In the genomic region with DNA sequence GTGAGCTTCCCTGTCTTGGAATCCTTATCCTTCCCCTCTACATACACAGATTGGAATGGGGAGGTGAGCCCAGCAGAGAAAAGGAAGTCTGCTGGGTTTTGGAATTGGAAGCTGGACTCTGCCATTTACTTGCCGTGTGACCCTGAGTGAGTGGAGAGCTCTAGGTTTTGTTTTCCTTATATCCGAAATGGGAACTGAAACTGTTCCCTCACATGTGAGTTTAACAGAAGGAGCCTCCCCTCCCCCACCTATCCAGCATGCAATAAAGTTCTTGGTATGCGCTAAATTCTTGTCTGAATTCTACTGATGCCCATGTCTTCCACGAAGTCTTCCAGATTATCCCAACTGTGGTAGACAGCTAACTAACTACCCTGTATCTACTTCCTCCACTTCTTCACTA, we compare ENCODE assay signal across 28 cellular contexts. TPM values are rescaled to one million over a fixed set of nuclear protein-coding genes. Genes with fewer than 3 reads are reported as not detected.
A peak's percentile ranks its signal among the peaks of the same experiment; 100 is the strongest.
DNase-seq lines count a peak whose midpoint lies in the region; ATAC-seq and TF ChIP-seq lines count a peak whose summit lies in the region.
"Had no signal": no experiment of that assay in that cellular context is flagged by ENCODE, and none has a peak within 500 bp of the region (broad histone marks: within the 10 kb centered on the region; RNA-seq: fewer than 3 reads in every experiment).

No MANE protein-coding gene starts in this region.

- no peaks in the 10 kb centered on the region for H4K20me1 ChIP-seq in MM.1S (ENCODE audit: insufficient read depth, low read length)

- H3K27me3 Mint-ChIP-seq in stimulated activated naive CD8-positive, alpha-beta T cell treated with anti-CD3 and anti-CD28 coated beads, Interleukin-15, amount 100 ng/mL, for 72 hours = peaks cover 16% of the 10 kb centered on the region
- H3K27me3 Mint-ChIP-seq in chondrocyte (ENCODE audit: low read depth) = peaks cover 3% of the 10 kb centered on the region

- no peaks in the 10 kb centered on the region for H3K79me2 ChIP-seq in MM.1S (ENCODE audit: low read length)
- H3K79me2 ChIP-seq: hepatocyte had no signal

- ATAC-seq in stimulated activated naive CD8-positive, alpha-beta T cell treated with anti-CD3 and anti-CD28 coated beads, Interleukin-15, amount 100 ng/mL, for 72 hours = no peak
- ATAC-seq in stimulated activated naive CD8-positive, alpha-beta T cell treated with anti-CD3 and anti-CD28 coated beads, Interleukin-15, Interleukin-2, amounts not matched to agents 100 U/mL and 50 U/mL, for 24 hours = no peak
- no peak for ATAC-seq in HG02840 (IDR thresholded peaks at IDR 0.05; ENCODE audit: low FRiP score, unreplicated experiment)
- ATAC-seq: activated CD8-positive, alpha-beta T cell treated with anti-CD3 and anti-CD28 coated beads, Interleukin-2, amount 10 ng/mL, durations not matched to agents 7 days and 5 days had no signal

- no peaks in the 10 kb centered on the region for H3K9me3 Mint-ChIP-seq in stimulated activated naive CD8-positive, alpha-beta T cell treated with anti-CD3 and anti-CD28 coated beads, Interleukin-15, amount 100 ng/mL, for 72 hours
- no peaks in the 10 kb centered on the region for H3K9me3 Mint-ChIP-seq in chondrocyte (ENCODE audit: low read depth)
- H3K9me3 Mint-ChIP-seq: activated T-helper 2 cell treated with anti-CD3 and anti-CD28 coated beads, Interferon-gamma antibody, Interleukin-2, Interleukin-4, amounts not matched to agents 10 μg/mL and 5 μg/mL and 100 μg/mL, durations not matched to agents 14 hours and 24 hours and 36 hours; CD8-positive, alpha-beta memory T cell; memory B cell; neural crest cell; T-helper 2 cell treated with Interferon-gamma antibody and Interleukin-4, amounts not matched to agents 5 μg/mL and 100 μg/mL, for 36 hours had no signal

- peak overlapping the region; percentile 7 to 50 for H3K27ac Mint-ChIP-seq in stimulated activated naive CD8-positive, alpha-beta T cell treated with anti-CD3 and anti-CD28 coated beads, Interleukin-15, amount 100 ng/mL, for 72 hours
- H3K27ac Mint-ChIP-seq in chondrocyte (ENCODE audit: unreplicated experiment) = peak overlapping the region; percentile 45
- H3K27ac Mint-ChIP-seq: activated CD8-positive, alpha-beta T cell treated with anti-CD3 and anti-CD28 coated beads, Interleukin-2, amount 10 ng/mL, durations not matched to agents 7 days and 5 days; activated T-helper 2 cell treated with anti-CD3 and anti-CD28 coated beads, Interferon-gamma antibody, Interleukin-2, Interleukin-4, amounts not matched to agents 10 μg/mL and 5 μg/mL and 100 μg/mL, durations not matched to agents 14 hours and 24 hours and 36 hours; CD8-positive, alpha-beta memory T cell; memory B cell; T-helper 2 cell treated with Interferon-gamma antibody and Interleukin-4, amounts not matched to agents 5 μg/mL and 100 μg/mL, for 36 hours had no signal

- DNase-seq in stimulated activated naive CD8-positive, alpha-beta T cell treated with anti-CD3 and anti-CD28 coated beads, Interleukin-15, amount 100 ng/mL, for 72 hours = no peak
- no peak for DNase-seq in stimulated activated naive CD8-positive, alpha-beta T cell treated with anti-CD3 and anti-CD28 coated beads, Interleukin-15, Interleukin-2, amounts not matched to agents 100 U/mL and 50 U/mL, for 24 hours
- DNase-seq in NOMO-1 treated with dmso at 0.1 percent for 144 hours (lab: John Stamatoyannopoulos, UW; ENCODE audit: unreplicated experiment) (peak; percentile 54), chondrocyte (ENCODE audit: low spot score) (no peak), MM.1S (no peak), lower leg skin (ENCODE audit: low spot score in 2 of 2) (no peak), dedifferentiated amniotic fluid mesenchymal stem cell (ENCODE audit: extremely low spot score) (no peak)
- DNase-seq: activated CD8-positive, alpha-beta T cell treated with anti-CD3 and anti-CD28 coated beads, Interleukin-2, amount 10 ng/mL, durations not matched to agents 7 days and 5 days; activated naive CD4-positive, alpha-beta T cell treated with anti-CD3 and anti-CD28 coated beads, Interleukin-2, amount 50 U/mL, for 16 hours; amniotic stem cell; brain microvascular endothelial cell; CD8-positive, alpha-beta memory T cell; cerebellar nuclear complex; DMS 273 treated with DMSO at 0.1 percent for 48 hours; left cardiac atrium; MG63; NCI-H146; small intestine; stimulated activated naive CD4-positive, alpha-beta T cell had no signal

- peaks cover 10% of the 10 kb centered on the region for H3K4me1 Mint-ChIP-seq in stimulated activated naive CD8-positive, alpha-beta T cell treated with anti-CD3 and anti-CD28 coated beads, Interleukin-15, amount 100 ng/mL, for 72 hours
- H3K4me1 Mint-ChIP-seq in chondrocyte (ENCODE audit: low read depth) = peaks cover 34% of the 10 kb centered on the region
- H3K4me1 Mint-ChIP-seq: CD8-positive, alpha-beta memory T cell; memory B cell had no signal

- no peaks in the 10 kb centered on the region for H3K27me3 ChIP-seq in MM.1S (replicated peaks; ENCODE audit: insufficient read depth, low read length)
- H3K27me3 ChIP-seq: brain microvascular endothelial cell, hepatocyte, MG63, right atrium auricular region had no signal

- no peak overlapping the region for H3K27ac ChIP-seq in MM.1S (ENCODE audit: low read length)
- H3K27ac ChIP-seq: brain microvascular endothelial cell, hepatocyte, HL-60, KMS-11, right atrium auricular region had no signal

- no peaks in the 10 kb centered on the region for H3K9me2 ChIP-seq in MM.1S (replicated peaks; ENCODE audit: insufficient read depth, low read length)

- H2AFZ ChIP-seq in MM.1S (ENCODE audit: low read length) = no peak overlapping the region
- H2AFZ ChIP-seq: hepatocyte had no signal

- intact Hi-C loops in lower leg skin (cut with DNase I; ENCODE audit: low total_unique reads) = no loop called here

- TF ChIP-seq POLR2A in lower leg skin (IDR thresholded peaks at IDR 0.05) = no peak

- H3K36me3 ChIP-seq in MM.1S (replicated peaks; ENCODE audit: insufficient read depth, low read length) = no peaks in the 10 kb centered on the region
- H3K36me3 ChIP-seq: brain microvascular endothelial cell, MG63, right atrium auricular region had no signal

- H3K4me3 ChIP-seq in MM.1S (ENCODE audit: low read length) = no peak overlapping the region
- no peak overlapping the region for H3K4me3 ChIP-seq in lower leg skin (ENCODE audit: low read depth, poor library complexity, severe bottlenecking)
- H3K4me3 ChIP-seq: hepatocyte, MG63, right atrium auricular region had no signal

- TF ChIP-seq CTCF in chondrocyte (IDR thresholded peaks at IDR 0.05) (no peak), MM.1S (IDR thresholded peaks at IDR 0.05; ENCODE audit: low read length) (no peak), lower leg skin (IDR thresholded peaks at IDR 0.05) (no peak)

- H3K4me2 ChIP-seq in MM.1S (ENCODE audit: low read depth, low read length) = no peak overlapping the region
- H3K4me2 ChIP-seq: hepatocyte, KMS-11 had no signal

- peaks cover 9% of the 10 kb centered on the region for H3F3A ChIP-seq in MM.1S (ENCODE audit: insufficient read depth, low read length)

- H3K9me3 ChIP-seq in MM.1S (replicated peaks; ENCODE audit: insufficient read depth, low read length) = no peaks in the 10 kb centered on the region
- H3K9me3 ChIP-seq: MG63, right atrium auricular region had no signal

- H3K4me3 Mint-ChIP-seq in stimulated activated naive CD8-positive, alpha-beta T cell treated with anti-CD3 and anti-CD28 coated beads, Interleukin-15, amount 100 ng/mL, for 72 hours = no peak overlapping the region
- H3K4me3 Mint-ChIP-seq in chondrocyte (ENCODE audit: unreplicated experiment) = no peak overlapping the region
- H3K4me3 Mint-ChIP-seq: activated CD8-positive, alpha-beta T cell treated with anti-CD3 and anti-CD28 coated beads, Interleukin-2, amount 10 ng/mL, durations not matched to agents 7 days and 5 days; CD8-positive, alpha-beta memory T cell; memory B cell; neural crest cell; T-helper 2 cell treated with Interferon-gamma antibody and Interleukin-4, amounts not matched to agents 5 μg/mL and 100 μg/mL, for 36 hours had no signal

- WGBS in lower leg skin, 2 donors = 79 to 82% methylated on average over 4 of the region's 4 CpGs

- no peak overlapping the region for H3K9ac ChIP-seq in MM.1S (ENCODE audit: low read length)
- H3K9ac ChIP-seq: KMS-11 had no signal

- no peaks in the 10 kb centered on the region for H3K36me3 Mint-ChIP-seq in chondrocyte (ENCODE audit: low read depth)
- H3K36me3 Mint-ChIP-seq: CD8-positive, alpha-beta memory T cell; memory B cell had no signal

- peaks cover 26% of the 10 kb centered on the region for H3K4me1 ChIP-seq in MM.1S (ENCODE audit: low read length)

RNA-seq across cellular contexts. Expression of a gene that starts 58.7 kb away (rescaled TPM):
- total RNA-seq in chondrocyte (48.6 to 55.0 TPM (median 50.1 TPM) in 3 replicates), lower leg skin (100 to 1,000 TPM in 1 of 4 donors, 10 to 100 TPM in 3; 82.8 to 139 (median 84.6) TPM)
